Comparison of ENCODE assay signal across 8 cellular contexts in the genomic region with DNA sequence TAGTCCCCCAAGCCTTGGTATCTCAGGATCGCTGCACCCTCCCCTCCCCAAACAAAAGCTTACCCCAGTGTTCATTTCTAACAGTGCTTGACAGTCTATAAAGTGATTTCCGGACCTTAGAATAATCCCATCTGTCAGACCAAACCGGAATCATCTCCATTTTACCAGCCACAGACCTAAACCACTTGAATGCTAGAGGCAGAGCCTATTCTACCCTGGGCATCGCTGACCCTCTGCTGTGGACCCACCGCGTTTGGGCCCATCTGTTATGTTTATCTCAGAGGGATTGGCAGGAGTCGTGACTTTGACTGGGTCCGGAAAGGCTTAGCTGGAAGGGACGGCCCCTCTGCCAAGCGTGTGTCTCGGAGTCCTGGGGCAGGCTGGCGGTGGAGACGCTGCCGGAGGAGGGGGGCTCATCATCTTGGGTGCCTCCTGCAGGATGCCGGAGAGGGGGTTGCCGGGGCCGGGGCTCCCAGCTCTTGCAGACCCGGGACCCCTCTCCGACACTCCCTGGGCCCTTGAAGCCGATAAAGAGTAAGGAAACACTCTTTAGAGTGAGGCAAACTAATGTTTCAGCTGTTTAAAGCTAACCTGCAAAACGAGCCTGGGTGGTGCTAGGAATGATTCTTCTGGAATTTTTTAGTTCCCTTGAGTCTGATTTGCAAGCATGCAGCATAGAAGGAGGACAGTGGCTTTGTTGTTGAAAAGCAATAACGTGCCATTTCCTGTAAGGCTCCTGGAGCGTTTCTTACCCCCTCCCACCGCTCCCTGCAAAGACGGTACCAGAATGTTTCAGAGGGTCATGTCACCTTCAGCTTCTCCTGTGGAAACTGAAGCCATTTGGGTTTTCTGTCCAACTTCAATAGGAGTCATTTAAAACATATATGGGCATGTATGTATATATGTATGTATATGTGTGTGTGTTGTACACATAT. TPM values are rescaled to one million over a fixed set of nuclear protein-coding genes. Genes with fewer than 3 reads are reported as not detected.
A peak's percentile ranks its signal among the peaks of the same experiment; 100 is the strongest.
DNase-seq lines count a peak whose midpoint lies in the region; ATAC-seq and TF ChIP-seq lines count a peak whose summit lies in the region.

No MANE protein-coding gene starts in this region.

- DNase-seq in GM13976 (ENCODE audit: low spot score), result peak; percentile 57
- no peak for DNase-seq in PC-9
- DNase-seq in MCF 10A (ENCODE audit: unreplicated experiment), result no peak
- no peak for DNase-seq in lower leg skin (ENCODE audit: low spot score in 2 of 2)
- DNase-seq in LoVo (ENCODE audit: low spot score), result no peak

- no peaks in the 10 kb centered on the region for H3K9me3 ChIP-seq in PC-9 (ENCODE audit: insufficient read depth, low read depth)

- no peaks in the 10 kb centered on the region for H4K20me1 ChIP-seq in PC-9 (ENCODE audit: insufficient read depth)

- H3K27me3 Mint-ChIP-seq in MCF 10A (ENCODE audit: insufficient read depth, unreplicated experiment), result no peaks in the 10 kb centered on the region
- H3K27me3 Mint-ChIP-seq in stimulated activated naive CD8-positive, alpha-beta T cell treated with anti-CD3 and anti-CD28 coated beads, Interleukin-15, Interleukin-2, amounts not matched to agents 100 ng/mL and 50 ng/mL, for 24 hours, result no peaks in the 10 kb centered on the region

- TSS peak; percentile 19 for BruUV-seq in PC-9 (replicated peaks; lab: Mats Ljungman, UMichigan)
- BruUV-seq in MCF 10A (replicated peaks; lab: Mats Ljungman, UMichigan), result no TSS peak

- peak overlapping the region; percentile 83 for H3K4me3 Mint-ChIP-seq in MCF 10A (ENCODE audit: unreplicated experiment)
- H3K4me3 Mint-ChIP-seq in stimulated activated naive CD8-positive, alpha-beta T cell treated with anti-CD3 and anti-CD28 coated beads, Interleukin-15, Interleukin-2, amounts not matched to agents 100 ng/mL and 50 ng/mL, for 24 hours, result peak overlapping the region; percentile 79

- H3K4me2 ChIP-seq in PC-9, result peak overlapping the region; percentile 82

- H3K4me3 ChIP-seq in PC-9 (peak overlapping the region; percentile 56), lower leg skin (ENCODE audit: low read depth, poor library complexity, severe bottlenecking) (peak overlapping the region; percentile 42)

- H3K27ac ChIP-seq in PC-9, result no peak overlapping the region

- H3K4me1 Mint-ChIP-seq in MCF 10A (ENCODE audit: insufficient read depth, unreplicated experiment), result peaks cover 15% of the 10 kb centered on the region
- peaks cover 54% of the 10 kb centered on the region for H3K4me1 Mint-ChIP-seq in stimulated activated naive CD8-positive, alpha-beta T cell treated with anti-CD3 and anti-CD28 coated beads, Interleukin-15, Interleukin-2, amounts not matched to agents 100 ng/mL and 50 ng/mL, for 24 hours (ENCODE audit: low read depth)

- H3K4me1 ChIP-seq in PC-9 (replicated peaks; ENCODE audit: insufficient read depth), result peaks cover 34% of the 10 kb centered on the region

- no peaks in the 10 kb centered on the region for H3K79me2 ChIP-seq in PC-9 (ENCODE audit: low read depth)

- peaks cover 2% of the 10 kb centered on the region for H3K36me3 Mint-ChIP-seq in MCF 10A (ENCODE audit: insufficient read depth, unreplicated experiment)
- peaks cover 7% of the 10 kb centered on the region for H3K36me3 Mint-ChIP-seq in stimulated activated naive CD8-positive, alpha-beta T cell treated with anti-CD3 and anti-CD28 coated beads, Interleukin-15, Interleukin-2, amounts not matched to agents 100 ng/mL and 50 ng/mL, for 24 hours (ENCODE audit: low read depth)

- peaks cover 29% of the 10 kb centered on the region for H3F3A ChIP-seq in PC-9 (ENCODE audit: insufficient read depth, low read depth)

- H3K9me3 Mint-ChIP-seq in MCF 10A (ENCODE audit: unreplicated experiment), result no peaks in the 10 kb centered on the region
- no peaks in the 10 kb centered on the region for H3K9me3 Mint-ChIP-seq in stimulated activated naive CD8-positive, alpha-beta T cell treated with anti-CD3 and anti-CD28 coated beads, Interleukin-15, Interleukin-2, amounts not matched to agents 100 ng/mL and 50 ng/mL, for 24 hours

- TF ChIP-seq CTCF in GM13976 (IDR thresholded peaks at IDR 0.05; ENCODE audit: borderline replicate concordance, control extremely low read depth, extremely low read depth, insufficient read depth, missing control alignments) (no peak), PC-9 (conservative IDR thresholded peaks at IDR 0.05) (no peak), MCF 10A (IDR thresholded peaks at IDR 0.05; ENCODE audit: unreplicated experiment) (no peak), lower leg skin (IDR thresholded peaks at IDR 0.05) (no peak)

- H3K9me2 ChIP-seq in PC-9 (ENCODE audit: insufficient read depth), result no peaks in the 10 kb centered on the region

- no peak for TF ChIP-seq POLR2A in lower leg skin (IDR thresholded peaks at IDR 0.05)

- no peak overlapping the region for H2AFZ ChIP-seq in PC-9

- no peak overlapping the region for H3K27ac Mint-ChIP-seq in MCF 10A (ENCODE audit: low read depth, unreplicated experiment)
- H3K27ac Mint-ChIP-seq in stimulated activated naive CD8-positive, alpha-beta T cell treated with anti-CD3 and anti-CD28 coated beads, Interleukin-15, Interleukin-2, amounts not matched to agents 100 ng/mL and 50 ng/mL, for 24 hours, result peak overlapping the region; percentile 89

- no peak for ATAC-seq in HG03196 (IDR thresholded peaks at IDR 0.05; ENCODE audit: unreplicated experiment)
- ATAC-seq in HG03571 (IDR thresholded peaks at IDR 0.05; ENCODE audit: unreplicated experiment), result no peak

- POLR2A ChIA-PET in PC-9 (lab: Charles Lee; ENCODE audit: unreplicated experiment) (interaction anchor here (0.7 kb wide), 1 partner anchor 45 kb away, joined by 17 read pairs; no protein-coding TSS in a partner anchor), MCF 10A (lab: Yijun Ruan, JAX) (interaction anchor here (0.5 to 1.0 kb wide), 4 partner anchors 75 to 846 kb away, joined by 3 to 4 read pairs (median 3); no protein-coding TSS in a partner anchor)

- no peaks in the 10 kb centered on the region for H3K36me3 ChIP-seq in PC-9 (ENCODE audit: low read depth)

- CTCF ChIA-PET in PC-9 (lab: Charles Lee) (no interaction called here), MCF 10A (lab: Yijun Ruan, JAX) (interaction anchor here (0.6 to 0.7 kb wide), 4 partner anchors 18 to 128 kb away, joined by 3 to 4 read pairs (median 4); no protein-coding TSS in a partner anchor)

- intact Hi-C loops in PC-9 (cut with micrococcal nuclease; ENCODE audit: unreplicated experiment) (no loop called here), MCF 10A (cut with micrococcal nuclease) (loop anchor here (5.0 kb wide), 1 partner anchor 72 kb away; a partner anchor contains a TSS), lower leg skin (cut with DNase I; ENCODE audit: low total_unique reads) (no loop called here)

- 2 to 3% methylated on average over 24 of the region's 25 CpGs for WGBS in lower leg skin, 2 donors

- H3K27me3 ChIP-seq in PC-9 (ENCODE audit: insufficient read depth, low read depth), result no peaks in the 10 kb centered on the region

- in situ Hi-C loops in GM13976 (cut with MboI; ENCODE audit: low sequenced_read_pairs, unreplicated experiment), result no loop called here

RNA-seq across cellular contexts. Expression of a gene that starts 1.3 kb away (rescaled TPM):
- 5.8 and 6.9 TPM in 2 replicates for total RNA-seq in PC-9 (2021)
- total RNA-seq in MCF 10A (2022), result 3.1 and 3.7 TPM in 2 replicates
- total RNA-seq in lower leg skin, result 10 to 100 TPM in 1 of 4 donors, 1 to 10 TPM in 3; 4.6 to 13.9 (median 7.4) TPM

RNA-seq across cellular contexts. Expression of a gene that starts 31.7 kb away (rescaled TPM):
- total RNA-seq in PC-9 (2021), result 23.5 and 28.8 TPM in 2 replicates
- 24.8 and 37.1 TPM in 2 replicates for total RNA-seq in MCF 10A (2022)
- total RNA-seq in lower leg skin, result 10 to 100 TPM; 11.3 to 41.0 (median 21.9) TPM

RNA-seq across cellular contexts. Expression of a gene that starts 31.8 kb away (rescaled TPM):
- total RNA-seq in PC-9 (2021) (60.0 and 73.1 TPM in 2 replicates), MCF 10A (2022) (69.1 and 75.8 TPM in 2 replicates), lower leg skin (10 to 100 TPM; 16.2 to 29.8 (median 20.8) TPM)
